ENCODE assay signal across 2 cellular contexts in genomic region chr13:24717217-24717616, GRCh38.
TF ChIP-seq lines count a peak whose summit lies in the region.

No MANE protein-coding gene starts in this region.

TF ChIP-seq in GM23338, 12 proteins besides CTCF, POLR2A, EP300 and RAD21:
- TF ChIP-seq ZNF114 (CRISPR knock-in tag; IDR thresholded peaks at IDR 0.05) (no peak), JUNB (IDR thresholded peaks at IDR 0.05; ENCODE audit: unreplicated experiment) (no peak), POLR2AphosphoS5 (IDR thresholded peaks at IDR 0.05; ENCODE audit: low read depth) (no peak), NANOG (IDR thresholded peaks at IDR 0.05; ENCODE audit: borderline replicate concordance) (no peak), REST (IDR thresholded peaks at IDR 0.05; ENCODE audit: unreplicated experiment) (no peak), CREB1 (CRISPR knock-in tag; IDR thresholded peaks at IDR 0.05; ENCODE audit: low read depth) (no peak), ZNF462 (CRISPR knock-in tag; IDR thresholded peaks at IDR 0.05) (no peak), ZNF331 (CRISPR knock-in tag; IDR thresholded peaks at IDR 0.05; ENCODE audit: low read depth) (no peak), ETS1 (IDR thresholded peaks at IDR 0.05) (no peak), EZH2 (IDR thresholded peaks at IDR 0.05; ENCODE audit: low read depth, unreplicated experiment) (no peak), STAT1 (IDR thresholded peaks at IDR 0.05; ENCODE audit: unreplicated experiment) (no peak), EZH2phosphoT487 (IDR thresholded peaks at IDR 0.05; ENCODE audit: unreplicated experiment) (no peak)
TF ChIP-seq in GM23338: peak in this region for 0.

TF ChIP-seq in IMR-90, 13 proteins besides CTCF, POLR2A, EP300 and RAD21:
- TF ChIP-seq RFX5 (IDR thresholded peaks at IDR 0.05; ENCODE audit: low read depth, low read length) (no peak), CEBPB (IDR thresholded peaks at IDR 0.05; ENCODE audit: low read depth, low read length) (peak; percentile 53), ELK1 (IDR thresholded peaks at IDR 0.05; ENCODE audit: borderline replicate concordance, low read depth, low read length) (no peak)
